In genomic region chr17:59762826-59763374, GRCh38 we compare ENCODE assay signal across 1 cellular context.
TF ChIP-seq lines count a peak whose summit lies in the region.

No MANE protein-coding gene starts in this region.

TF ChIP-seq in A549, 52 proteins besides CTCF, POLR2A, EP300 and RAD21 (continued from another document):
- TF ChIP-seq ATOH8 (CRISPR knock-in tag; IDR thresholded peaks at IDR 0.05; ENCODE audit: low read depth) (peak; percentile 42; the same call in 1 of the 2 replicates), REST (IDR thresholded peaks at IDR 0.05) (no peak), EHF (CRISPR knock-in tag; IDR thresholded peaks at IDR 0.05) (peak; percentile 80), FOSB (CRISPR knock-in tag; IDR thresholded peaks at IDR 0.05) (peak; percentile 34; the same call in 1 of the 2 replicates), HOXB13 (CRISPR knock-in tag; IDR thresholded peaks at IDR 0.05; ENCODE audit: low read depth) (peak; percentile 81; the same call in 1 of the 2 replicates), HMGXB4 (CRISPR knock-in tag; IDR thresholded peaks at IDR 0.05; ENCODE audit: borderline replicate concordance) (no peak), HOXA7 (CRISPR knock-in tag; IDR thresholded peaks at IDR 0.05) (peak; percentile 33; the same call in 1 of the 2 replicates)
TF ChIP-seq in A549: peak in this region for 8.
